8 cellular contexts compared by ENCODE assay signal in genomic region chr3:46926871-46927717, GRCh38. TPM values are rescaled to one million over a fixed set of nuclear protein-coding genes. Genes with fewer than 3 reads are reported as not detected.
DNase-seq lines count a peak whose midpoint lies in the region; ATAC-seq and TF ChIP-seq lines count a peak whose summit lies in the region.

No MANE protein-coding gene starts in this region.

- H3K27me3 ChIP-seq in DND-41 (ENCODE audit: insufficient read depth, low read length, poor library complexity), result no peaks in the 10 kb centered on the region

- POLR2A ChIA-PET in activated naive CD8-positive, alpha-beta T cell treated with anti-CD3 and anti-CD28 coated beads, Interleukin-2, amount 10 ng/mL, durations not matched to agents 7 days and 5 days (lab: Charles Lee), result interaction anchor here (0.6 to 3.1 kb wide), 5 partner anchors 20 to 523 kb away, joined by 3 to 13 read pairs (median 3); partner anchors contain the start of genes NBEAL2 and PTPN23

- no peak for TF ChIP-seq CTCF in DND-41 (IDR thresholded peaks at IDR 0.05; ENCODE audit: borderline replicate concordance, extremely low read depth, low read length, poor library complexity, severe bottlenecking)
- TF ChIP-seq CTCF in natural killer cell (IDR thresholded peaks at IDR 0.05), result no peak

- peaks cover 9% of the 10 kb centered on the region; the same call in 1 of the 2 replicates for H3K4me1 ChIP-seq in DND-41 (ENCODE audit: insufficient read depth, low read length)

- H3K4me3 Mint-ChIP-seq in activated naive CD8-positive, alpha-beta T cell treated with anti-CD3 and anti-CD28 coated beads, Interleukin-2, amount 10 ng/mL, durations not matched to agents 7 days and 5 days, result peak overlapping the region; percentile 61
- peak overlapping the region; percentile 29 for H3K4me3 Mint-ChIP-seq in natural killer cell

- no peak overlapping the region for H3K4me3 ChIP-seq in DND-41 (ENCODE audit: low read depth in 1 of 2, low read length in 2 of 2)

- ATAC-seq in DND-41 (ENCODE audit: insufficient read depth, low read depth) (peak; percentile 55; the same call in 2 of the 3 replicates), GM19397 (IDR thresholded peaks at IDR 0.05; ENCODE audit: unreplicated experiment) (peak; percentile 50), HG03439 (IDR thresholded peaks at IDR 0.05; ENCODE audit: unreplicated experiment) (peak; percentile 45), natural killer cell (peak; percentile 11 to 25 (median 14))
- ATAC-seq in activated naive CD8-positive, alpha-beta T cell treated with anti-CD3 and anti-CD28 coated beads, Interleukin-2, amount 10 ng/mL, durations not matched to agents 7 days and 5 days (ENCODE audit: low read depth), result peak; percentile 77

- no peak overlapping the region for H2AFZ ChIP-seq in DND-41 (ENCODE audit: low read depth, low read length)

- peaks cover 87% of the 10 kb centered on the region for H3K36me3 ChIP-seq in DND-41 (ENCODE audit: insufficient read depth, low read length)

- no peaks in the 10 kb centered on the region for H3K9me3 ChIP-seq in DND-41 (ENCODE audit: insufficient read depth, low read length, severe bottlenecking)

- peak overlapping the region; percentile 90 for H3K27ac Mint-ChIP-seq in activated naive CD8-positive, alpha-beta T cell treated with anti-CD3 and anti-CD28 coated beads, Interleukin-2, amount 10 ng/mL, durations not matched to agents 7 days and 5 days
- peak overlapping the region; percentile 88 to 95 for H3K27ac Mint-ChIP-seq in natural killer cell

- no peaks in the 10 kb centered on the region for H3K27me3 Mint-ChIP-seq in activated naive CD8-positive, alpha-beta T cell treated with anti-CD3 and anti-CD28 coated beads, Interleukin-2, amount 10 ng/mL, durations not matched to agents 7 days and 5 days
- no peaks in the 10 kb centered on the region for H3K27me3 Mint-ChIP-seq in natural killer cell (ENCODE audit: low read depth in 2 of 2)

- H4K20me1 ChIP-seq in DND-41 (ENCODE audit: insufficient read depth, low read length), result peaks cover 85% of the 10 kb centered on the region

- no peak overlapping the region for H3K9ac ChIP-seq in DND-41 (ENCODE audit: low read depth, low read length)

- peak; percentile 35 for DNase-seq in DND-41
- DNase-seq in activated naive CD8-positive, alpha-beta T cell treated with anti-CD3 and anti-CD28 coated beads, Interleukin-2, amount 10 ng/mL, durations not matched to agents 7 days and 5 days, result no peak
- no peak for DNase-seq in natural killer cell
- no peak for DNase-seq in cerebellar nuclear complex (lab: John Stamatoyannopoulos, UW)
- no peak for DNase-seq in NCI-H82 (lab: John Stamatoyannopoulos, UW)
- no peak for DNase-seq in DMS79 (lab: John Stamatoyannopoulos, UW)

- peak overlapping the region; percentile 21 for H3K27ac ChIP-seq in DND-41 (ENCODE audit: low read length)

- no peak overlapping the region for H3K4me2 ChIP-seq in DND-41 (ENCODE audit: insufficient read depth, low read length)

- intact Hi-C loops in natural killer cell (cut with micrococcal nuclease), result no loop called here

- peaks cover 37% of the 10 kb centered on the region for H3K36me3 Mint-ChIP-seq in activated naive CD8-positive, alpha-beta T cell treated with anti-CD3 and anti-CD28 coated beads, Interleukin-2, amount 10 ng/mL, durations not matched to agents 7 days and 5 days
- peaks cover 12% of the 10 kb centered on the region for H3K36me3 Mint-ChIP-seq in natural killer cell

- peaks cover 58% of the 10 kb centered on the region for H3K4me1 Mint-ChIP-seq in activated naive CD8-positive, alpha-beta T cell treated with anti-CD3 and anti-CD28 coated beads, Interleukin-2, amount 10 ng/mL, durations not matched to agents 7 days and 5 days
- H3K4me1 Mint-ChIP-seq in natural killer cell, result peaks cover 71 to 79% of the 10 kb centered on the region in 2 donors

- peaks cover 71% of the 10 kb centered on the region for H3K79me2 ChIP-seq in DND-41 (ENCODE audit: insufficient read depth, low read length)

- peaks cover 5% of the 10 kb centered on the region for H3K9me3 Mint-ChIP-seq in activated naive CD8-positive, alpha-beta T cell treated with anti-CD3 and anti-CD28 coated beads, Interleukin-2, amount 10 ng/mL, durations not matched to agents 7 days and 5 days
- H3K9me3 Mint-ChIP-seq in natural killer cell, result peaks cover 4 to 7% of the 10 kb centered on the region in 2 donors

RNA-seq across cellular contexts. Expression of gene CCDC12, which starts 49.5 kb away (rescaled TPM):
- total RNA-seq in activated naive CD8-positive, alpha-beta T cell treated with anti-CD3 and anti-CD28 coated beads, Interleukin-2, amount 10 ng/mL, durations not matched to agents 7 days and 5 days, result 10 to 100 TPM; 58.6 to 60.0 TPM
- total RNA-seq in natural killer cell, result 100 to 1,000 TPM; 104 to 114 (median 111) TPM

RNA-seq across cellular contexts. Expression of gene PTH1R, which starts 49.6 kb away (rescaled TPM):
- not detected for total RNA-seq in activated naive CD8-positive, alpha-beta T cell treated with anti-CD3 and anti-CD28 coated beads, Interleukin-2, amount 10 ng/mL, durations not matched to agents 7 days and 5 days
- not detected for total RNA-seq in natural killer cell

RNA-seq across cellular contexts. Expression of gene NBEAL2, which starts 52.4 kb away (rescaled TPM):
- 100 to 1,000 TPM; 165 to 178 TPM for total RNA-seq in activated naive CD8-positive, alpha-beta T cell treated with anti-CD3 and anti-CD28 coated beads, Interleukin-2, amount 10 ng/mL, durations not matched to agents 7 days and 5 days
- total RNA-seq in natural killer cell, result 100 to 1,000 TPM; 453 to 536 (median 532) TPM

Comparison
In these comparisons a context has a peak if more than half of its experiments do, and no peak if none do; other contexts are left out.
1. ATAC-seq: peak in every context shown above with its lines; median percentile 77 in activated naive CD8-positive, alpha-beta T cell treated with anti-CD3 and anti-CD28 coated beads, Interleukin-2, amount 10 ng/mL, durations not matched to agents 7 days and 5 days; 55 in DND-41; 50 in GM19397; 45 in HG03439; 14 in natural killer cell.